In genomic region chr7:157072361-157072760, GRCh38 we compare ENCODE assay signal across 26 cellular contexts.
"Had no signal": no experiment of that assay in that cellular context is flagged by ENCODE, and none has a peak within 500 bp of the region (broad histone marks: within the 10 kb centered on the region; RNA-seq: fewer than 3 reads in every experiment).

No MANE protein-coding gene starts in this region.

- H3K4me1 ChIP-seq: colonic mucosa had no signal

- H3K27ac Mint-ChIP-seq: activated B cell treated with CpG ODN at 0.5 μM for 24 hours; activated CD4-positive, alpha-beta memory T cell treated with anti-CD3 and anti-CD28 coated beads for 36 hours; activated CD4-positive, alpha-beta T cell treated with anti-CD3 and anti-CD28 coated beads for 36 hours; activated CD4-positive, alpha-beta T cell treated with anti-CD3 and anti-CD28 coated beads, Interleukin-2, amount 10 ng/mL, durations not matched to agents 24 days and 14 days; activated CD8-positive, alpha-beta memory T cell treated with anti-CD3 and anti-CD28 coated beads, Interleukin-2, amount 10 ng/mL, durations not matched to agents 7 days and 5 days; activated CD8-positive, alpha-beta T cell treated with anti-CD3 and anti-CD28 coated beads, Interleukin-2, amount 10 ng/mL, durations not matched to agents 7 days and 5 days; activated naive CD4-positive, alpha-beta T cell treated with anti-CD3 and anti-CD28 coated beads, Interleukin-2, amount 10 ng/mL, durations not matched to agents 7 days and 5 days; activated naive CD4-positive, alpha-beta T cell treated with anti-CD3 and anti-CD28 coated beads, Interleukin-2, amount 50 U/mL, for 72 hours; activated naive CD8-positive, alpha-beta T cell treated with anti-CD3 and anti-CD28 coated beads, Interleukin-2, amount 10 ng/mL, durations not matched to agents 7 days and 5 days; activated T-helper 1 cell treated with anti-CD3 and anti-CD28 coated beads, Interleukin-12 subunit alpha, Interleukin-12 subunit beta, Interleukin-2, Interleukin-4 antibody, amounts not matched to agents 30 ng/mL and 10 ng/mL and 1 ng/mL, durations not matched to agents 14 hours and 24 hours and 36 hours; T-helper 17 cell; T-helper 2 cell treated with Interferon-gamma antibody and Interleukin-4, amounts not matched to agents 5 μg/mL and 100 μg/mL, for 36 hours had no signal

- ATAC-seq: activated CD4-positive, alpha-beta T cell treated with anti-CD3 and anti-CD28 coated beads for 36 hours; activated CD4-positive, CD25-positive, alpha-beta regulatory T cell treated with anti-CD3 and anti-CD28 coated beads, Interleukin-2, amount 50 U/mL, for 24 hours; activated CD8-positive, alpha-beta memory T cell treated with anti-CD3 and anti-CD28 coated beads, Interleukin-2, amount 10 ng/mL, durations not matched to agents 7 days and 5 days; activated CD8-positive, alpha-beta T cell treated with anti-CD3 and anti-CD28 coated beads, Interleukin-2, amount 10 ng/mL, durations not matched to agents 7 days and 5 days; activated naive CD4-positive, alpha-beta T cell treated with anti-CD3 and anti-CD28 coated beads, Interleukin-2, amount 50 U/mL, for 72 hours; esophagus mucosa; T-helper 17 cell had no signal

- H3K36me3 Mint-ChIP-seq: activated CD4-positive, alpha-beta memory T cell treated with anti-CD3 and anti-CD28 coated beads for 36 hours; activated CD8-positive, alpha-beta memory T cell treated with anti-CD3 and anti-CD28 coated beads, Interleukin-2, amount 10 ng/mL, durations not matched to agents 7 days and 5 days; activated naive CD4-positive, alpha-beta T cell treated with anti-CD3 and anti-CD28 coated beads, Interleukin-2, amount 10 ng/mL, durations not matched to agents 7 days and 5 days; activated naive CD8-positive, alpha-beta T cell treated with anti-CD3 and anti-CD28 coated beads, Interleukin-2, amount 10 ng/mL, durations not matched to agents 7 days and 5 days had no signal

- H3K27me3 ChIP-seq: colonic mucosa had no signal

- H3K4me3 Mint-ChIP-seq: activated B cell treated with CpG ODN at 0.5 μM for 24 hours; activated CD4-positive, alpha-beta memory T cell treated with anti-CD3 and anti-CD28 coated beads for 36 hours; activated CD4-positive, alpha-beta T cell treated with anti-CD3 and anti-CD28 coated beads for 36 hours; activated CD4-positive, alpha-beta T cell treated with anti-CD3 and anti-CD28 coated beads, Interleukin-2, amount 10 ng/mL, durations not matched to agents 24 days and 14 days; activated CD8-positive, alpha-beta memory T cell treated with anti-CD3 and anti-CD28 coated beads, Interleukin-2, amount 10 ng/mL, durations not matched to agents 7 days and 5 days; activated CD8-positive, alpha-beta T cell treated with anti-CD3 and anti-CD28 coated beads, Interleukin-2, amount 10 ng/mL, durations not matched to agents 7 days and 5 days; activated naive CD4-positive, alpha-beta T cell treated with anti-CD3 and anti-CD28 coated beads, Interleukin-2, amount 10 ng/mL, durations not matched to agents 7 days and 5 days; activated naive CD8-positive, alpha-beta T cell treated with anti-CD3 and anti-CD28 coated beads, Interleukin-2, amount 10 ng/mL, durations not matched to agents 7 days and 5 days; activated T-helper 1 cell treated with anti-CD3 and anti-CD28 coated beads, Interleukin-12 subunit alpha, Interleukin-12 subunit beta, Interleukin-2, Interleukin-4 antibody, amounts not matched to agents 30 ng/mL and 10 ng/mL and 1 ng/mL, durations not matched to agents 14 hours and 24 hours and 36 hours; T-helper 17 cell; T-helper 2 cell treated with Interferon-gamma antibody and Interleukin-4, amounts not matched to agents 5 μg/mL and 100 μg/mL, for 36 hours had no signal

- H3K9me3 Mint-ChIP-seq: activated naive CD4-positive, alpha-beta T cell treated with anti-CD3 and anti-CD28 coated beads, Interleukin-2, amount 10 ng/mL, durations not matched to agents 7 days and 5 days; T-helper 2 cell treated with Interferon-gamma antibody and Interleukin-4, amounts not matched to agents 5 μg/mL and 100 μg/mL, for 36 hours had no signal

- H3K9me3 ChIP-seq: colonic mucosa had no signal

- H3K4me3 ChIP-seq: colonic mucosa had no signal

- H3K4me1 Mint-ChIP-seq: activated B cell treated with CpG ODN at 0.5 μM for 24 hours; activated CD4-positive, alpha-beta T cell treated with anti-CD3 and anti-CD28 coated beads for 36 hours; activated CD4-positive, alpha-beta T cell treated with anti-CD3 and anti-CD28 coated beads, Interleukin-2, amount 10 ng/mL, durations not matched to agents 24 days and 14 days; activated CD8-positive, alpha-beta memory T cell treated with anti-CD3 and anti-CD28 coated beads, Interleukin-2, amount 10 ng/mL, durations not matched to agents 7 days and 5 days; activated naive CD4-positive, alpha-beta T cell treated with anti-CD3 and anti-CD28 coated beads, Interleukin-2, amount 10 ng/mL, durations not matched to agents 7 days and 5 days; activated naive CD8-positive, alpha-beta T cell treated with anti-CD3 and anti-CD28 coated beads, Interleukin-2, amount 10 ng/mL, durations not matched to agents 7 days and 5 days; T-helper 17 cell had no signal

- H3K36me3 ChIP-seq: colonic mucosa, WERI-Rb-1 had no signal

- DNase-seq: activated B cell treated with CpG ODN at 0.5 μM for 24 hours; activated CD4-positive, alpha-beta memory T cell treated with anti-CD3 and anti-CD28 coated beads for 36 hours; activated CD4-positive, alpha-beta T cell treated with anti-CD3 and anti-CD28 coated beads for 36 hours; activated CD4-positive, alpha-beta T cell treated with anti-CD3 and anti-CD28 coated beads, Interleukin-2, amount 10 ng/mL, durations not matched to agents 24 days and 14 days; activated CD8-positive, alpha-beta memory T cell treated with anti-CD3 and anti-CD28 coated beads, Interleukin-2, amount 10 ng/mL, durations not matched to agents 7 days and 5 days; activated CD8-positive, alpha-beta memory T cell treated with anti-CD3 and anti-CD28 coated beads, Interleukin-2, amount 50 U/mL, for 4 hours; activated CD8-positive, alpha-beta T cell treated with anti-CD3 and anti-CD28 coated beads, Interleukin-2, amount 10 ng/mL, durations not matched to agents 7 days and 5 days; activated gamma-delta T cell; activated naive CD4-positive, alpha-beta T cell; activated naive CD4-positive, alpha-beta T cell treated with anti-CD3 and anti-CD28 coated beads, Interleukin-2, amount 10 ng/mL, durations not matched to agents 7 days and 5 days; activated naive CD8-positive, alpha-beta T cell treated with anti-CD3 and anti-CD28 coated beads, Interleukin-2, amount 10 ng/mL, durations not matched to agents 7 days and 5 days; activated T-cell treated with anti-CD3 and anti-CD28 coated beads, Interleukin-2, amount 50 U/mL, for 1 hour; activated T-cell treated with anti-CD3 and anti-CD28 coated beads, Interleukin-2, amount 50 U/mL, for 48 hours; caudate nucleus; colonic mucosa; effector CD8-positive, alpha-beta T cell; foreskin fibroblast; T-helper 1 cell; T-helper 17 cell; T1000; WERI-Rb-1 had no signal

- H3K27ac ChIP-seq: colonic mucosa, WERI-Rb-1 had no signal
